8 cellular contexts compared by ENCODE assay signal in genomic region chr12:109597795-109598427, GRCh38. TPM values are rescaled to one million over a fixed set of nuclear protein-coding genes. Genes with fewer than 3 reads are reported as not detected.
DNase-seq lines count a peak whose midpoint lies in the region; ATAC-seq and TF ChIP-seq lines count a peak whose summit lies in the region.

No MANE protein-coding gene starts in this region.

- peaks cover 11% of the 10 kb centered on the region for H3K4me1 ChIP-seq in CD8-positive, alpha-beta T cell (ENCODE audit: insufficient read depth, low read length)

- POLR2A ChIA-PET in CD8-positive, alpha-beta T cell (lab: Charles Lee) = interaction anchor here (0.7 to 1.6 kb wide), 2 partner anchors 12 to 24 kb away, joined by 4 read pairs; partner anchors contain the start of gene MVK
- POLR2A ChIA-PET in activated CD4-positive, alpha-beta memory T cell treated with anti-CD3 and anti-CD28 coated beads, Interleukin-2, amount 10 ng/mL, durations not matched to agents 7 days and 5 days (lab: Charles Lee) = interaction anchor here (0.8 kb wide), 1 partner anchor 180 kb away, joined by 4 read pairs; no protein-coding TSS in a partner anchor

- no peaks in the 10 kb centered on the region for H3K27me3 Mint-ChIP-seq in CD8-positive, alpha-beta T cell (ENCODE audit: low read depth)
- H3K27me3 Mint-ChIP-seq in activated CD4-positive, alpha-beta memory T cell treated with anti-CD3 and anti-CD28 coated beads, Interleukin-2, amount 10 ng/mL, durations not matched to agents 7 days and 5 days = no peaks in the 10 kb centered on the region

- peaks cover 5% of the 10 kb centered on the region for H3K36me3 Mint-ChIP-seq in CD8-positive, alpha-beta T cell
- peaks cover 5% of the 10 kb centered on the region for H3K36me3 Mint-ChIP-seq in activated CD4-positive, alpha-beta memory T cell treated with anti-CD3 and anti-CD28 coated beads, Interleukin-2, amount 10 ng/mL, durations not matched to agents 7 days and 5 days (ENCODE audit: low read depth)

- peak; percentile 85 for TF ChIP-seq CTCF in CD8-positive, alpha-beta T cell (IDR thresholded peaks at IDR 0.05)
- TF ChIP-seq CTCF in lower leg skin (IDR thresholded peaks at IDR 0.05) = peak in 1 of 3 donors; percentile 88

- WGBS in lower leg skin, 2 donors = 34 to 45% methylated on average over 22 to 27 of the region's 27 CpGs

- H3K27ac ChIP-seq in CD8-positive, alpha-beta T cell (ENCODE audit: low read depth, low read length) = no peak overlapping the region

- H3K36me3 ChIP-seq in CD8-positive, alpha-beta T cell (ENCODE audit: insufficient read depth, low read length) = no peaks in the 10 kb centered on the region

- no peaks in the 10 kb centered on the region for H3K9me3 ChIP-seq in CD8-positive, alpha-beta T cell (ENCODE audit: low read length)

- no peaks in the 10 kb centered on the region for H3K27me3 ChIP-seq in CD8-positive, alpha-beta T cell (ENCODE audit: insufficient read depth, low read length)

- peaks cover 23% of the 10 kb centered on the region for H3K4me1 Mint-ChIP-seq in CD8-positive, alpha-beta T cell (ENCODE audit: low read depth)
- H3K4me1 Mint-ChIP-seq in activated CD4-positive, alpha-beta memory T cell treated with anti-CD3 and anti-CD28 coated beads, Interleukin-2, amount 10 ng/mL, durations not matched to agents 7 days and 5 days = peaks cover 24% of the 10 kb centered on the region

- peak; percentile 70 for ATAC-seq in CD8-positive, alpha-beta T cell
- peak; percentile 53 for ATAC-seq in HG03342 (IDR thresholded peaks at IDR 0.05; ENCODE audit: unreplicated experiment)
- no peak for ATAC-seq in GM18867 (IDR thresholded peaks at IDR 0.05; ENCODE audit: unreplicated experiment)

- no peak overlapping the region for H3K4me3 Mint-ChIP-seq in CD8-positive, alpha-beta T cell
- H3K4me3 Mint-ChIP-seq in activated CD4-positive, alpha-beta memory T cell treated with anti-CD3 and anti-CD28 coated beads, Interleukin-2, amount 10 ng/mL, durations not matched to agents 7 days and 5 days = no peak overlapping the region

- intact Hi-C loops in CD8-positive, alpha-beta T cell (cut with DNase I, micrococcal nuclease) = loop anchor here in 1 of 2 experiments (1.0 to 2.0 kb wide), 2 partner anchors 117 to 177 kb away; no protein-coding TSS in a partner anchor
- intact Hi-C loops in lower leg skin (cut with DNase I; ENCODE audit: low total_unique reads) = loop anchor here (2.0 kb wide), 1 partner anchor 177 kb away; no protein-coding TSS in a partner anchor

- TF ChIP-seq POLR2A in lower leg skin (IDR thresholded peaks at IDR 0.05) = no peak

- no peak overlapping the region for H3K4me3 ChIP-seq in CD8-positive, alpha-beta T cell (ENCODE audit: low read depth, low read length)
- H3K4me3 ChIP-seq in lower leg skin (ENCODE audit: low read depth, poor library complexity, severe bottlenecking) = no peak overlapping the region

- CTCF ChIA-PET in CD8-positive, alpha-beta T cell (lab: Charles Lee) = interaction anchor here (0.6 to 10.0 kb wide), 41 partner anchors 9 to 1854 kb away, joined by 3 to 130 read pairs (median 4); partner anchors contain the start of genes FAM222A, MMAB and MVK
- CTCF ChIA-PET in activated CD4-positive, alpha-beta memory T cell treated with anti-CD3 and anti-CD28 coated beads, Interleukin-2, amount 10 ng/mL, durations not matched to agents 7 days and 5 days (lab: Charles Lee) = interaction anchor here (0.6 to 3.5 kb wide), 26 partner anchors 9 to 247 kb away, joined by 3 to 26 read pairs (median 4); partner anchors contain the start of genes FAM222A, MMAB and MVK

- no peaks in the 10 kb centered on the region for H3K9me3 Mint-ChIP-seq in CD8-positive, alpha-beta T cell
- H3K9me3 Mint-ChIP-seq in activated CD4-positive, alpha-beta memory T cell treated with anti-CD3 and anti-CD28 coated beads, Interleukin-2, amount 10 ng/mL, durations not matched to agents 7 days and 5 days = no peaks in the 10 kb centered on the region

- no peak overlapping the region for H3K27ac Mint-ChIP-seq in CD8-positive, alpha-beta T cell
- no peak overlapping the region for H3K27ac Mint-ChIP-seq in activated CD4-positive, alpha-beta memory T cell treated with anti-CD3 and anti-CD28 coated beads, Interleukin-2, amount 10 ng/mL, durations not matched to agents 7 days and 5 days

- DNase-seq in CD8-positive, alpha-beta T cell = peak; percentile 31 to 76 (median 54)
- peak; percentile 81 for DNase-seq in NCI-H748 (lab: John Stamatoyannopoulos, UW; ENCODE audit: unreplicated experiment)
- peak; percentile 62 for DNase-seq in activated CD4-positive, alpha-beta memory T cell treated with anti-CD3 and anti-CD28 coated beads, Interleukin-2, amount 10 ng/mL, durations not matched to agents 7 days and 5 days
- DNase-seq in dermis blood vessel endothelial cell = peak; percentile 88
- DNase-seq in lower leg skin (ENCODE audit: low spot score in 2 of 2) = peak; percentile 75 to 97
- peak; percentile 47 to 70 (median 49) for DNase-seq in stimulated activated CD4-positive, alpha-beta T cell treated with anti-CD3 and anti-CD28 coated beads, TNF-alpha, amount 100 ng/mL, for 24 hours (ENCODE audit: low read depth in 3 of 3)

RNA-seq across cellular contexts. Expression of gene MVK, which starts 24.3 kb away (rescaled TPM):
- total RNA-seq in CD8-positive, alpha-beta T cell = 10 to 100 TPM; 11.5 to 13.9 TPM
- total RNA-seq in activated CD4-positive, alpha-beta memory T cell treated with anti-CD3 and anti-CD28 coated beads, Interleukin-2, amount 10 ng/mL, durations not matched to agents 7 days and 5 days = 10 to 100 TPM; 22.1 to 26.3 TPM
- total RNA-seq in dermis blood vessel endothelial cell (18.2 and 34.2 TPM in 2 replicates), lower leg skin (10 to 100 TPM; 50.1 to 71.9 (median 61.9) TPM)

RNA-seq across cellular contexts. Expression of gene MMAB, which starts 24.6 kb away (rescaled TPM):
- total RNA-seq in CD8-positive, alpha-beta T cell = 10 to 100 TPM; 10.2 to 11.7 TPM
- 10 to 100 TPM; 36.0 to 38.0 TPM for total RNA-seq in activated CD4-positive, alpha-beta memory T cell treated with anti-CD3 and anti-CD28 coated beads, Interleukin-2, amount 10 ng/mL, durations not matched to agents 7 days and 5 days
- total RNA-seq in dermis blood vessel endothelial cell (14.0 and 26.9 TPM in 2 replicates), lower leg skin (10 to 100 TPM; 15.1 to 31.0 (median 21.7) TPM)
